Comparison of ENCODE assay signal across 8 cellular contexts in the genomic region with DNA sequence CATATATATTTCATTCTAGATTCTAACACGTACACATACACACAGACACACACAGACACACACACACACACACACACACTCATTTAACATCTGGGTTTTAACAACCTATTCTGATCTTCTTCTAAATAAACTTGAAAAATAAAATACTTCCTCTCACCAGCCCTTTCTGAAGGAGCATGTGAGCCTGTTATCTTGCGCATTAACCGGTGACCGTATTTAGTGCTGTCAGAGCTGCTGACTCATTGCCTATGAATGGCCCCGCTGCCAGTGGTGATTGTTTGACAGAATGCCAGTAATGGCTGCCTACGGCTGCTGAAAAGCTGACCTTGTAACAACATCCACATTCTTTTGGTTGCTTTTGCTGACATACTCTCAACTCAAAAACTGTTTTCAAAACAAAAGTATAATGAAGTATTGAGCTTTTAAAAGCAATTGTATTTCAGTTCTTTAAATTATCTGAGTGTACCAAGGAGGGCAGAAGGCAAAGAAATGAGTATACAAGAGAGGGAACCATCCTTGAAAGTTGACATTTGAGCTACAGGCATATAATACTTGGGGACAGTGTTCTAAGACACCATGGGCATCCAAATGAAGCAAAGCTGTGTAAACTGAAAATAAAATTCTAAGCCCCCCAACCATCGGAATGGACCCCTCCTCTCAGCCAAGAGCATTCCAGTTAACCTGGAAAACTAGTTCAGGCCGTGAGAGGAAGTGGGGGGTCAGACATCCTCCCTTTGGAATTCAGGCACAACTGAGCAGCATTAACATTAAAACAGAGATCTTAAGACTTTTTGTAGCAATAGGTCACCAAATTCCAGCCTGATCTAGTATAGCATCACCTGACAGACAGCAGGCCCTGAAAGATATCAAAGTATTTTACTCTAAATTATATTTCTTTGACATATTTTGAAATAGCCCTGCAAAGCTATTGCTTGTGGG. TPM values are rescaled to one million over a fixed set of nuclear protein-coding genes. Genes with fewer than 3 reads are reported as not detected.
A peak's percentile ranks its signal among the peaks of the same experiment; 100 is the strongest.
DNase-seq lines count a peak whose midpoint lies in the region; ATAC-seq and TF ChIP-seq lines count a peak whose summit lies in the region.

No MANE protein-coding gene starts in this region.

- peak overlapping the region; percentile 81 for H3K9ac ChIP-seq in HUES48 (ENCODE audit: low read depth, low read length)

- CTCF ChIA-PET in AG04449 (lab: Yijun Ruan, JAX): interaction anchor here (1.0 to 6.4 kb wide), 24 partner anchors 8 to 537 kb away, joined by 3 to 251 read pairs (median 15); partner anchors contain the start of gene DTNA

- TF ChIP-seq CTCF in AG04449 (IDR thresholded peaks at IDR 0.05; ENCODE audit: insufficient read depth, low read length, missing control alignments) (no peak), RWPE2 (IDR thresholded peaks at IDR 0.05; ENCODE audit: poor library complexity, severe bottlenecking) (no peak), esophagus squamous epithelium (IDR thresholded peaks at IDR 0.05) (no peak), vagina (IDR thresholded peaks at IDR 0.05) (no peak)

- H3K4me1 ChIP-seq in HUES48 (ENCODE audit: control insufficient read depth, insufficient read depth, low read length): peaks cover 72% of the 10 kb centered on the region
- peaks cover 10% of the 10 kb centered on the region for H3K4me1 ChIP-seq in RWPE2 (ENCODE audit: insufficient read depth, poor library complexity, severe bottlenecking)
- H3K4me1 ChIP-seq in esophagus squamous epithelium: peaks cover 0 to 23% (median 0%) of the 10 kb centered on the region in 3 donors
- H3K4me1 ChIP-seq in vagina: no peaks in the 10 kb centered on the region

- H3K27me3 ChIP-seq in HUES48 (ENCODE audit: control insufficient read depth, insufficient read depth, low read length) (no peaks in the 10 kb centered on the region), RWPE2 (ENCODE audit: insufficient read depth, poor library complexity, severe bottlenecking) (no peaks in the 10 kb centered on the region), esophagus squamous epithelium (no peaks in the 10 kb centered on the region), vagina (no peaks in the 10 kb centered on the region)

- WGBS in esophagus squamous epithelium, 2 donors: 14 to 17% methylated on average over 8 of the region's 8 CpGs

- peak; percentile 97 for ATAC-seq in RWPE2 (ENCODE audit: low read depth)
- no peak for ATAC-seq in GM19328 (IDR thresholded peaks at IDR 0.05; ENCODE audit: unreplicated experiment)
- ATAC-seq in GM18511 (IDR thresholded peaks at IDR 0.05; ENCODE audit: unreplicated experiment): no peak

- TF ChIP-seq POLR2A in esophagus squamous epithelium (IDR thresholded peaks at IDR 0.05) (no peak), vagina (IDR thresholded peaks at IDR 0.05) (no peak)

- H3K27ac ChIP-seq in HUES48 (ENCODE audit: low read depth, low read length) (peak overlapping the region; percentile 100), RWPE2 (ENCODE audit: poor library complexity, severe bottlenecking) (no peak overlapping the region), esophagus squamous epithelium (peak overlapping the region in 3 of 4 donors; percentile 45 to 61 (median 57)), vagina (peak overlapping the region; percentile 9)

- H3K9me3 ChIP-seq in HUES48 (ENCODE audit: control insufficient read depth, insufficient read depth, low read length): no peaks in the 10 kb centered on the region
- H3K9me3 ChIP-seq in RWPE2 (ENCODE audit: severe bottlenecking): no peaks in the 10 kb centered on the region
- no peaks in the 10 kb centered on the region for H3K9me3 ChIP-seq in esophagus squamous epithelium
- no peaks in the 10 kb centered on the region for H3K9me3 ChIP-seq in vagina

- intact Hi-C loops in esophagus squamous epithelium (cut with DNase I): loop anchor here (10.0 kb wide), 1 partner anchor 125 kb away; no protein-coding TSS in a partner anchor
- intact Hi-C loops in vagina (cut with DNase I): no loop called here

- H3K4me3 ChIP-seq in AG04449 (ENCODE audit: low read depth, low read length) (no peak overlapping the region), HUES48 (ENCODE audit: low read depth, low read length) (peak overlapping the region; percentile 51), RWPE2 (ENCODE audit: severe bottlenecking) (no peak overlapping the region), esophagus squamous epithelium (no peak overlapping the region), vagina (no peak overlapping the region)

- DNase-seq in AG04449 (ENCODE audit: low read depth, low spot score) (peak; percentile 84), RWPE2 (ENCODE audit: low spot score) (peak; percentile 72), esophagus squamous epithelium (lab: John Stamatoyannopoulos, UW) (no peak), midbrain (lab: John Stamatoyannopoulos, UW) (peak; percentile 80), vagina (ENCODE audit: extremely low spot score in 2 of 2) (peak in 1 of 2 donors; percentile 89)

- H3K36me3 ChIP-seq in HUES48 (ENCODE audit: control insufficient read depth, insufficient read depth, low read length) (no peaks in the 10 kb centered on the region), RWPE2 (ENCODE audit: low read depth) (no peaks in the 10 kb centered on the region), esophagus squamous epithelium (no peaks in the 10 kb centered on the region), vagina (no peaks in the 10 kb centered on the region)

- POLR2A ChIA-PET in AG04449 (lab: Yijun Ruan, JAX): no interaction called here

RNA-seq across cellular contexts. Expression of gene DTNA, which starts 50.2 kb away (rescaled TPM):
- total RNA-seq in esophagus squamous epithelium (10 to 100 TPM in 2 of 4 donors, 1 to 10 TPM in 2; 1.7 to 75.0 (median 17.2) TPM), vagina (18.4 TPM)
